28 cellular contexts compared by ENCODE assay signal in the genomic region with DNA sequence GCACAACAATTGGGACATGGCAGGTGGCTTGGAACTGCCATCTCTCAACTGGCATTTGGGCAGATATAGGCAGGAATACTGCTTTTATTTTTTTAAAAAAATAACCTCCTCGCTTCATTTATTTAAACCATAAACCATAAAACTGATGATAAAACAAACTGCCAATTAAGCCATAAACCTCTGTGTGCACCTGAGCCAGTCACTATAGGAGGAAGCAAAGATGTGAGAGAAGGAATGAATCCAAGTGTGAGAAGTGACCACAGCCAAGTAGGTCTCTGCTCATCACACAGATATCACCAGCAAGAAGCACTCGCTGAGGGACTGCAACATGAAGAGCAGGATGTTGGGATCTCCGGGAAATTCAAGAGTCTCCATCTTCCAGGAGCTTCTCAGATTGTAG.
"Had no signal": no experiment of that assay in that cellular context is flagged by ENCODE, and none has a peak within 500 bp of the region (broad histone marks: within the 10 kb centered on the region; RNA-seq: fewer than 3 reads in every experiment).

No MANE protein-coding gene starts in this region.

- ATAC-seq: natural killer cell; psoas muscle; right cardiac atrium; right lobe of liver; stimulated activated effector memory CD8-positive, alpha-beta T cell treated with anti-CD3 and anti-CD28 coated beads, Interleukin-12 subunit alpha, Interleukin-12 subunit beta, amount 100 ng/mL, for 72 hours; stimulated activated naive B cell treated with anti-CD40 and anti-IgM and Interleukin-4, amounts not matched to agents 10 μg/mL and 1 μg/mL and 100 μg/mL, for 72 hours; upper lobe of right lung had no signal

- H3K9me3 ChIP-seq: ovary, psoas muscle, right lobe of liver, sigmoid colon, stomach, thoracic aorta, thyroid gland, tibial nerve, upper lobe of right lung, vagina had no signal

- H3K79me2 ChIP-seq: parathyroid adenoma had no signal

- H3K4me1 ChIP-seq: neural progenitor cell, parathyroid adenoma, psoas muscle, right lobe of liver, sigmoid colon, stomach, thyroid gland, tibial nerve, upper lobe of right lung, vagina had no signal

- FAIRE-seq: small intestine had no signal

- H3K4me3 Mint-ChIP-seq: natural killer cell; nephron; neural progenitor cell; stimulated activated effector memory CD8-positive, alpha-beta T cell treated with anti-CD3 and anti-CD28 coated beads, Interleukin-12 subunit alpha, Interleukin-12 subunit beta, amount 100 ng/mL, for 72 hours; stimulated activated naive B cell treated with anti-CD40 and anti-IgM and Interleukin-4, amounts not matched to agents 10 μg/mL and 1 μg/mL and 100 μg/mL, for 72 hours; stimulated activated naive CD8-positive, alpha-beta T cell treated with anti-CD3 and anti-CD28 coated beads, Interleukin-15, Interleukin-2, amounts not matched to agents 100 ng/mL and 50 ng/mL, for 24 hours; type B pancreatic cell had no signal

- H2AFZ ChIP-seq: neural progenitor cell, parathyroid adenoma had no signal

- H3K36me3 Mint-ChIP-seq: neural progenitor cell; stimulated activated effector memory CD8-positive, alpha-beta T cell treated with anti-CD3 and anti-CD28 coated beads, Interleukin-12 subunit alpha, Interleukin-12 subunit beta, amount 100 ng/mL, for 72 hours; stimulated activated naive B cell treated with anti-CD40 and anti-IgM and Interleukin-4, amounts not matched to agents 10 μg/mL and 1 μg/mL and 100 μg/mL, for 72 hours; type B pancreatic cell had no signal

- DNase-seq: natural killer cell; occipital lobe; ovary; posterior cingulate gyrus; psoas muscle; right cardiac atrium; right lobe of liver; sigmoid colon; small intestine; stimulated activated CD4-positive, alpha-beta T cell treated with anti-CD3 and anti-CD28 coated beads, Interleukin-15, amount 100 ng/mL, for 24 hours; stimulated activated CD4-positive, alpha-beta T cell treated with anti-CD3 and anti-CD28 coated beads, Interleukin-2, amount 100 ng/mL, for 24 hours; stimulated activated CD4-positive, alpha-beta T cell treated with anti-CD3 and anti-CD28 coated beads, Interleukin-2, amount 100 ng/mL, for 48 hours; stimulated activated CD4-positive, alpha-beta T cell treated with anti-CD3 and anti-CD28 coated beads, Interleukin-4, amount 100 ng/mL, for 24 hours; stimulated activated naive B cell treated with anti-CD40 and anti-IgM and Interleukin-4, amounts not matched to agents 10 μg/mL and 1 μg/mL and 100 μg/mL, for 72 hours; stimulated activated naive CD4-positive, alpha-beta T cell treated with Interleukin-2 at 50 U/mL for 16 hours; stomach; thyroid gland; upper lobe of right lung had no signal

- H3K27me3 Mint-ChIP-seq: progenitor cell of endocrine pancreas; stimulated activated naive B cell treated with anti-CD40 and anti-IgM and Interleukin-4, amounts not matched to agents 10 μg/mL and 1 μg/mL and 100 μg/mL, for 72 hours; stimulated activated naive CD8-positive, alpha-beta T cell treated with anti-CD3 and anti-CD28 coated beads, Interleukin-15, Interleukin-2, amounts not matched to agents 100 ng/mL and 50 ng/mL, for 24 hours; type B pancreatic cell had no signal

- H3K4me3 ChIP-seq: neural progenitor cell, ovary, psoas muscle, right lobe of liver, sigmoid colon, stomach, thoracic aorta, thyroid gland, tibial nerve, upper lobe of right lung, vagina had no signal

- H3K4me2 ChIP-seq: neural progenitor cell had no signal

- H3K4me1 Mint-ChIP-seq: nephron; neural progenitor cell; stimulated activated effector memory CD8-positive, alpha-beta T cell treated with anti-CD3 and anti-CD28 coated beads, Interleukin-12 subunit alpha, Interleukin-12 subunit beta, amount 100 ng/mL, for 72 hours; stimulated activated naive B cell treated with anti-CD40 and anti-IgM and Interleukin-4, amounts not matched to agents 10 μg/mL and 1 μg/mL and 100 μg/mL, for 72 hours had no signal

- H3K27me3 ChIP-seq: neural progenitor cell, ovary, right lobe of liver, sigmoid colon, stomach, thyroid gland, tibial nerve, upper lobe of right lung, vagina had no signal

- H3K9ac ChIP-seq: neural progenitor cell, parathyroid adenoma had no signal

- H3K27ac Mint-ChIP-seq: natural killer cell; nephron; neural progenitor cell; progenitor cell of endocrine pancreas; stimulated activated effector memory CD8-positive, alpha-beta T cell treated with anti-CD3 and anti-CD28 coated beads, Interleukin-12 subunit alpha, Interleukin-12 subunit beta, amount 100 ng/mL, for 72 hours; stimulated activated naive B cell treated with anti-CD40 and anti-IgM and Interleukin-4, amounts not matched to agents 10 μg/mL and 1 μg/mL and 100 μg/mL, for 72 hours; stimulated activated naive CD8-positive, alpha-beta T cell treated with anti-CD3 and anti-CD28 coated beads, Interleukin-15, Interleukin-2, amounts not matched to agents 100 ng/mL and 50 ng/mL, for 24 hours; type B pancreatic cell had no signal

- H3K36me3 ChIP-seq: neural progenitor cell, ovary, right lobe of liver, sigmoid colon, stomach, thoracic aorta, thyroid gland, tibial nerve, upper lobe of right lung, vagina had no signal

- H3K27ac ChIP-seq: neural progenitor cell, ovary, parathyroid adenoma, psoas muscle, right lobe of liver, sigmoid colon, stomach, thoracic aorta, thyroid gland, tibial nerve, upper lobe of right lung, vagina had no signal
